In the genomic region with DNA sequence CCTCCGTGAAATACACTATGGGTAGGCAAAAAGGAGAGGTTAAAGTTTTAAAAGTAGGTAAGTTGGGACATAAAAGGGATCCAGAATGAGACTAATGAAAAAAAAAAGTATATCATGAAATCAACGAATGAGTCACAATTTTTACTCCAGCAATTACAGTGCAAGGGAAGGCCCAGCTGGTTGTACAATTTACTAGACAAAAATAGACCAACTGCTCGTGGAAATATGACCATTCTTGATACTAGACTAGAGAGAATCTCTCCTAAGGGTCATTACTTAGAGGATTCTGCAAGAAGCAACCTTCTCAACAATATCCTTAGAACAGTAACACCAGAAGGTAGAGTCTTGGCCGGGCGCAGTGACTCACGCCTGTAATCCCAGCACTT, we compare ENCODE assay signal across 16 cellular contexts. TPM values are rescaled to one million over a fixed set of nuclear protein-coding genes. Genes with fewer than 3 reads are reported as not detected.
A peak's percentile ranks its signal among the peaks of the same experiment; 100 is the strongest.
DNase-seq lines count a peak whose midpoint lies in the region; ATAC-seq and TF ChIP-seq lines count a peak whose summit lies in the region.
"Had no signal": no experiment of that assay in that cellular context is flagged by ENCODE, and none has a peak within 500 bp of the region (broad histone marks: within the 10 kb centered on the region; RNA-seq: fewer than 3 reads in every experiment).

No MANE protein-coding gene starts in this region.

- no peak for TF ChIP-seq POLR2A in IMR-90 (IDR thresholded peaks at IDR 0.05; ENCODE audit: low read depth, low read length)

- H3K23ac ChIP-seq in IMR-90 (ENCODE audit: low read depth, low read length) = peak overlapping the region; percentile 30; the same call in 1 of the 2 replicates

- BruUV-seq in IMR-90 (replicated peaks; lab: Mats Ljungman, UMichigan) = no TSS peak

- DNase-seq in AG20443 (ENCODE audit: low spot score) (peak; percentile 42), IMR-90 (peak; percentile 78), astrocyte of the spinal cord (ENCODE audit: low read depth, low spot score) (peak; percentile 60), hepatic stellate cell (ENCODE audit: low spot score) (peak; percentile 47), ecto neural progenitor cell (ENCODE audit: low spot score) (no peak), 8988T (no peak)
- DNase-seq: activated gamma-delta T cell; caudate nucleus; left lung; naive thymus-derived CD4-positive, alpha-beta T cell; NCI-H1930; NCI-H526 treated with DMSO at 0.1 percent for 48 hours; thyroid gland had no signal

- H2BK5ac ChIP-seq in IMR-90 (ENCODE audit: low read depth, low read length, poor library complexity, severe bottlenecking) = peak overlapping the region; percentile 40

- no peak overlapping the region; the same call in 1 of the 2 replicates for H3K14ac ChIP-seq in IMR-90 (replicated peaks; ENCODE audit: low read depth, low read length)

- H2AK9ac ChIP-seq in IMR-90 (replicated peaks; ENCODE audit: low read depth, low read length, poor library complexity) = no peak overlapping the region

- H2AK5ac ChIP-seq in IMR-90 (ENCODE audit: low read depth, low read length) = 0 out of 2 replicates have a peak overlapping the region, but pooled peaks have one; percentile 67

- dilution Hi-C loops in IMR-90 (cut with HindIII; ENCODE audit: low sequenced_read_pairs, unreplicated experiment) = no loop called here

- WGBS in IMR-90 (ENCODE audit: extremely low coverage in 2 of 2, insufficient read length in 1 of 2), 2 experiments = 67% methylated on average over 1 of the region's 6 CpGs; no CpG with 5 or more reads in 1 of the 2 experiments

- POLR2A ChIA-PET in IMR-90 (lab: Charles Lee; ENCODE audit: unreplicated experiment) = no interaction called here

- H4K91ac ChIP-seq in IMR-90 (ENCODE audit: insufficient read depth, low read depth, low read length) = no peak overlapping the region

- 0 out of 3 replicates have a peak overlapping the region, but pooled peaks have one; percentile 12 for H2BK15ac ChIP-seq in IMR-90 (ENCODE audit: low read depth, low read length)

- H3K27me3 ChIP-seq in IMR-90 (ENCODE audit: control insufficient read depth, insufficient read depth, low read length) = no peaks in the 10 kb centered on the region
- H3K27me3 ChIP-seq: left lung, thyroid gland had no signal

- intact Hi-C loops in IMR-90 (cut with micrococcal nuclease) = no loop called here

- H3K9me1 ChIP-seq in IMR-90 (ENCODE audit: insufficient read depth, low read length) = peaks cover 17% of the 10 kb centered on the region

- peak overlapping the region; percentile 67 for H2AFZ ChIP-seq in IMR-90 (replicated peaks; ENCODE audit: low read length, poor library complexity)

- in situ Hi-C loops in IMR-90 (cut with MboI; ENCODE audit: low sequenced_read_pairs) (no loop called here), astrocyte of the spinal cord (cut with HindIII; ENCODE audit: low sequenced_read_pairs) (no loop called here)

- H3K4me2 ChIP-seq in IMR-90 (ENCODE audit: low read depth, low read length) = no peak overlapping the region

- H4K5ac ChIP-seq in IMR-90 (ENCODE audit: low read depth, low read length) = no peak overlapping the region

- peak overlapping the region; percentile 79; the same call in 1 of the 2 replicates for H2BK20ac ChIP-seq in IMR-90 (ENCODE audit: low read depth, low read length)

- H2BK120ac ChIP-seq in IMR-90 (ENCODE audit: low read depth, low read length) = peak overlapping the region; percentile 78; the same call in 1 of the 2 replicates

- TF ChIP-seq CTCF in IMR-90 (conservative IDR thresholded peaks at IDR 0.05; ENCODE audit: low read depth, low read length) = no peak
- no peak for TF ChIP-seq CTCF in astrocyte of the spinal cord (IDR thresholded peaks at IDR 0.05; ENCODE audit: low read depth, low read length)

- H4K20me1 ChIP-seq in IMR-90 (ENCODE audit: insufficient read depth, low read length) = no peaks in the 10 kb centered on the region

- no peaks in the 10 kb centered on the region for H3K36me3 ChIP-seq in IMR-90 (ENCODE audit: control insufficient read depth, insufficient read depth, low read length)
- H3K36me3 ChIP-seq: left lung, thyroid gland had no signal

- H3K4me3 ChIP-seq in IMR-90 (ENCODE audit: insufficient read depth, low read depth, low read length) (no peak overlapping the region), astrocyte of the spinal cord (ENCODE audit: low read depth, low read length) (no peak overlapping the region)
- H3K4me3 ChIP-seq: left lung, thyroid gland had no signal

- TF ChIP-seq RAD21 in IMR-90 (IDR thresholded peaks at IDR 0.05; ENCODE audit: low read length) = no peak

- peaks cover 11% of the 10 kb centered on the region for H3K4me1 ChIP-seq in IMR-90 (ENCODE audit: control insufficient read depth, insufficient read depth, low read length)
- H3K4me1 ChIP-seq: left lung had no signal

- H3K79me1 ChIP-seq in IMR-90 (ENCODE audit: low read depth in 1 of 2, low read length in 2 of 2) = no peaks in the 10 kb centered on the region

- H3K27ac ChIP-seq in IMR-90 (ENCODE audit: insufficient read depth, low read length) = no peak overlapping the region; the same call in 1 of the 2 replicates
- H3K27ac ChIP-seq: C4-2B, left lung, thyroid gland had no signal

- ATAC-seq in IMR-90 (ENCODE audit: low read depth) (peak; percentile 51), GM18520 (IDR thresholded peaks at IDR 0.05; ENCODE audit: unreplicated experiment) (no peak), HG03565 (IDR thresholded peaks at IDR 0.05; ENCODE audit: unreplicated experiment) (no peak)
- ATAC-seq: left lung; naive thymus-derived CD4-positive, alpha-beta T cell had no signal

- no peak overlapping the region for H4K8ac ChIP-seq in IMR-90 (ENCODE audit: low read depth in 2 of 2, low read length in 2 of 2)

- no peaks in the 10 kb centered on the region for H3K9me3 ChIP-seq in IMR-90 (ENCODE audit: control insufficient read depth, insufficient read depth, low read length)
- H3K9me3 ChIP-seq: left lung, thyroid gland had no signal

- no peak overlapping the region for H3K18ac ChIP-seq in IMR-90 (ENCODE audit: low read depth, low read length)

- peak overlapping the region; percentile 78; the same call in 1 of the 2 replicates for H3K4ac ChIP-seq in IMR-90 (ENCODE audit: low read depth, low read length)

- CTCF ChIA-PET in IMR-90 (lab: Yijun Ruan, JAX) = interaction anchor here (0.5 to 1.3 kb wide), 2 partner anchors 27 to 354 kb away, joined by 3 to 4 read pairs; no protein-coding TSS in a partner anchor

- H3K56ac ChIP-seq in IMR-90 (ENCODE audit: extremely low read depth, insufficient read depth, low read length) = no peak overlapping the region

- no peak overlapping the region for H3K9ac ChIP-seq in IMR-90 (ENCODE audit: low read depth, low read length)

TF ChIP-seq in IMR-90, 13 proteins besides CTCF, POLR2A, EP300 and RAD21:
- TF ChIP-seq FOS (IDR thresholded peaks at IDR 0.05; ENCODE audit: low read depth, low read length) = peak; percentile 58; the same call in 1 of the 2 replicates
- TF ChIP-seq RFX5 (IDR thresholded peaks at IDR 0.05; ENCODE audit: low read depth, low read length) = no peak

RNA-seq across cellular contexts. Expression of a gene that starts 55.1 kb away (rescaled TPM):
- 22.6 and 23.1 TPM in 2 replicates for total RNA-seq in IMR-90 (2012; rRNA removed)
- polyA plus RNA-seq in IMR-90 (2012; rRNA removed) = 58.9 and 72.7 TPM in 2 replicates
- polyA plus RNA-seq in IMR-90 (2012; cell fraction: cytosol; rRNA removed) = 59.0 and 96.1 TPM in 2 replicates
- polyA plus RNA-seq in IMR-90 (2012; cell fraction: nucleus; rRNA removed; ENCODE audit: low replicate concordance) = 77.3 and 108 TPM in 2 replicates

Comparison
In these comparisons a context has a peak if more than half of its experiments do, and no peak if none do; other contexts are left out.
1. DNase-seq: peak in AG20443 (single experiment), IMR-90 (single experiment), astrocyte of the spinal cord (single experiment) and hepatic stellate cell (single experiment); none in ecto neural progenitor cell (single experiment) and 8988T (single experiment).